Comparison of ENCODE assay signal across 3 cellular contexts in the genomic region with DNA sequence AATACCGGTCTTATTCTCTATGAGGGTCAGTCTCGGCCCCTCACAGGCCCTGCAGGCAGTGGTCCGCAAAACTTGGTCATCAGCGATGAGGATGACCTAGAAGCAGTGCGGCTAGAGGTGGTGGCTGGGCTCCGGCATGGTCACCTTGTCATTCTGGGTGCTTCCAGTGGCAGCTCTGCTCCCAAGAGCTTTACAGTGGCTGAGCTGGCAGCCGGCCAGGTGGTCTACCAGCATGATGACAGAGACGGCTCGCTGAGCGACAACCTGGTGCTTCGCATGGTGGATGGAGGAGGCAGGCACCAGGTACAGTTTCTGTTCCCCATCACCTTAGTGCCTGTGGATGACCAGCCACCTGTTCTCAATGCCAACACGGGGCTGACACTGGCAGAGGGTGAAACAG.
TF ChIP-seq lines count a peak whose summit lies in the region.

No MANE protein-coding gene starts in this region.

TF ChIP-seq in GM23338, 12 proteins besides CTCF, POLR2A, EP300 and RAD21:
- TF ChIP-seq ZNF114 (CRISPR knock-in tag; IDR thresholded peaks at IDR 0.05) (no peak), EZH2phosphoT487 (IDR thresholded peaks at IDR 0.05; ENCODE audit: unreplicated experiment) (no peak), ETS1 (IDR thresholded peaks at IDR 0.05) (no peak), POLR2AphosphoS5 (IDR thresholded peaks at IDR 0.05; ENCODE audit: low read depth) (no peak), STAT1 (IDR thresholded peaks at IDR 0.05; ENCODE audit: unreplicated experiment) (no peak), NANOG (IDR thresholded peaks at IDR 0.05; ENCODE audit: borderline replicate concordance) (no peak), REST (IDR thresholded peaks at IDR 0.05; ENCODE audit: unreplicated experiment) (no peak), CREB1 (CRISPR knock-in tag; IDR thresholded peaks at IDR 0.05; ENCODE audit: low read depth) (no peak)

TF ChIP-seq in WTC11, 78 proteins besides CTCF, POLR2A, EP300 and RAD21:
- TF ChIP-seq SMAD3 (CRISPR knock-in tag; IDR thresholded peaks at IDR 0.05; ENCODE audit: borderline replicate concordance), result no peak
- TF ChIP-seq NR2C2 (CRISPR knock-in tag; IDR thresholded peaks at IDR 0.05), result no peak
- no peak for TF ChIP-seq EMX1 (CRISPR knock-in tag; IDR thresholded peaks at IDR 0.05)
- no peak for TF ChIP-seq CDX4 (CRISPR knock-in tag; IDR thresholded peaks at IDR 0.05; ENCODE audit: borderline replicate concordance)
- TF ChIP-seq, protein P1, sequence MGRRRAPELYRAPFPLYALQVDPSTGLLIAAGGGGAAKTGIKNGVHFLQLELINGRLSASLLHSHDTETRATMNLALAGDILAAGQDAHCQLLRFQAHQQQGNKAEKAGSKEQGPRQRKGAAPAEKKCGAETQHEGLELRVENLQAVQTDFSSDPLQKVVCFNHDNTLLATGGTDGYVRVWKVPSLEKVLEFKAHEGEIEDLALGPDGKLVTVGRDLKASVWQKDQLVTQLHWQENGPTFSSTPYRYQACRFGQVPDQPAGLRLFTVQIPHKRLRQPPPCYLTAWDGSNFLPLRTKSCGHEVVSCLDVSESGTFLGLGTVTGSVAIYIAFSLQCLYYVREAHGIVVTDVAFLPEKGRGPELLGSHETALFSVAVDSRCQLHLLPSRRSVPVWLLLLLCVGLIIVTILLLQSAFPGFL (CRISPR knock-in tag; IDR thresholded peaks at IDR 0.05; ENCODE audit: borderline replicate concordance), result no peak
- TF ChIP-seq CBFB (CRISPR knock-in tag; IDR thresholded peaks at IDR 0.05; ENCODE audit: low read depth), result no peak

TF ChIP-seq in HEK293T, 16 proteins besides CTCF, POLR2A, EP300 and RAD21 (continued from another document):
- TF ChIP-seq PKNOX1 (IDR thresholded peaks at IDR 0.05) (no peak), ZNF384 (IDR thresholded peaks at IDR 0.05) (no peak), LEF1 (IDR thresholded peaks at IDR 0.05; ENCODE audit: borderline replicate concordance) (no peak), FOXM1 (IDR thresholded peaks at IDR 0.05; ENCODE audit: borderline replicate concordance) (no peak), NFRKB (IDR thresholded peaks at IDR 0.05) (no peak), SP1 (IDR thresholded peaks at IDR 0.05) (no peak), L3MBTL2 (conservative IDR thresholded peaks at IDR 0.05) (no peak), ELF4 (IDR thresholded peaks at IDR 0.05) (no peak), ARNT (IDR thresholded peaks at IDR 0.05) (no peak), HDGF (IDR thresholded peaks at IDR 0.05; ENCODE audit: borderline replicate concordance) (no peak), FOXK2 (IDR thresholded peaks at IDR 0.05) (no peak), FOXA1 (IDR thresholded peaks at IDR 0.05) (no peak), CTBP1 (IDR thresholded peaks at IDR 0.05; ENCODE audit: borderline replicate concordance) (no peak)
